16 cellular contexts compared by ENCODE assay signal in the genomic region with DNA sequence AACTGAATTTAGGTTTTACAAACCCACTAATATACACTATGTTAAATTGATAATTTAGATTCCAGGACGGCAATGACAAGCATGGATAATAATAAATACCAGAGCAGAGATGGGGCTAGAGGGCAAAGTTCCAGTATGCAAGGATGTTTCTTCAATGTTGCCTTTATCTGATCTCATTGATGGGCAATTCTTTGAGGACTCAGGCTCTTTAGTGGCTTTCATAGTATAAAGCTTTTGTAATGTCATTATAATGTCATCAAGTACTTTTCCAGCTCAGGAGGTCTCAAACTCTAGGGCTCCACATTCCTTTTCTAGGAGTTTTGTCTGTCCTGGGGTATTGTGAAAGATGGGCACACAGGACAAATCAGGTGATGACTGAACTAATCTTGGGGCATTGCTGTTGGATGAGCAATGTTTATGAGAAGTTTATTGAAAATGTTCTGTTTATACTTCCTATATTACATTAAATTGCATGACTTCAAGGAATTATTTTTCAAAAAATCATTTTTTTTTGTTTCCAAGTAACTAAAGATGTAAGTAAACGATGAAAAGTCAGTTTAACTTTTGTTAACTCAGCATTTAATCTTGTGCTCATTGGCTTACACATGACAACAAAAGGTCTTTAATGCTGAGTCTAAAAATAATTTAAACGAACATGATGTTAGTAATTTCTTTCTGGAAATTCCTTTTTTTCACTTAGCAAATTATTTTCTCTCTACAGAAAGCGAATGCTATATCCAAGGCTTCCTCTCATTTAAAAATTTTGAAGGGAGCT.
DNase-seq lines count a peak whose midpoint lies in the region; ATAC-seq, FAIRE-seq and TF ChIP-seq lines count a peak whose summit lies in the region.
"Had no signal": no experiment of that assay in that cellular context is flagged by ENCODE, and none has a peak within 500 bp of the region (broad histone marks: within the 10 kb centered on the region; RNA-seq: fewer than 3 reads in every experiment).

No MANE protein-coding gene starts in this region.

- no peak overlapping the region for H3K4me3 ChIP-seq in A549
- no peak overlapping the region for H3K4me3 ChIP-seq in GM23338
- no peak overlapping the region for H3K4me3 ChIP-seq in NT2/D1 (ENCODE audit: insufficient read length, low read depth)
- no peak overlapping the region for H3K4me3 ChIP-seq in H1 (ENCODE audit: extremely low read depth in 1 of 4, insufficient read depth in 2 of 4, low read depth in 3 of 4, low read length in 4 of 4)

- H2BK15ac ChIP-seq in H1 (ENCODE audit: low read length): no peak overlapping the region

- H3K9me3 Mint-ChIP-seq in GM23338: no peaks in the 10 kb centered on the region
- H3K9me3 Mint-ChIP-seq: H9, IgD-negative memory B cell had no signal

- H3K27ac ChIP-seq in A549 (no peak overlapping the region), GM23338 (ENCODE audit: low read depth) (no peak overlapping the region), H1 (ENCODE audit: low read depth, low read length) (no peak overlapping the region)
- H3K27ac ChIP-seq: C4-2B, HL-60, KMS-11 had no signal

- no peak overlapping the region for H2BK20ac ChIP-seq in H1 (ENCODE audit: low read length)

- no peaks in the 10 kb centered on the region for H3K23me2 ChIP-seq in H1 (ENCODE audit: low read depth, low read length)

- no peaks in the 10 kb centered on the region for H3K27me3 Mint-ChIP-seq in GM23338 (ENCODE audit: insufficient read depth, low read depth, poor library complexity)

- H3K27me3 ChIP-seq in GM23338 (ENCODE audit: insufficient read depth) (no peaks in the 10 kb centered on the region), NT2/D1 (ENCODE audit: insufficient read depth, insufficient read length) (no peaks in the 10 kb centered on the region), H1 (replicated peaks in 1 of 4; ENCODE audit: control insufficient read depth in 3 of 4, extremely low read depth in 1 of 4, insufficient read depth in 3 of 4, low read length in 3 of 4) (no peaks in the 10 kb centered on the region)
- H3K27me3 ChIP-seq: BE2C had no signal

- H3K36me3 ChIP-seq in GM23338 (ENCODE audit: insufficient read depth): no peaks in the 10 kb centered on the region
- H3K36me3 ChIP-seq in NT2/D1 (ENCODE audit: insufficient read depth, insufficient read length, low read length): no peaks in the 10 kb centered on the region
- H3K36me3 ChIP-seq in H1 (ENCODE audit: control insufficient read depth in 2 of 4, insufficient read depth in 4 of 4, low read length in 3 of 4): no peaks in the 10 kb centered on the region
- H3K36me3 ChIP-seq: BE2C had no signal

- no peak overlapping the region for H2BK120ac ChIP-seq in H1 (replicated peaks; ENCODE audit: low read depth, low read length)

- no peaks in the 10 kb centered on the region for H3K79me1 ChIP-seq in H1 (ENCODE audit: low read depth, low read length)

- H3K14ac ChIP-seq in H1 (ENCODE audit: insufficient read length): no peak overlapping the region

- H3F3A ChIP-seq in GM23338 (replicated peaks; ENCODE audit: low read depth): no peaks in the 10 kb centered on the region

- DNase-seq in A549 (ENCODE audit: low read depth in 1 of 2, low spot score in 1 of 2) (no peak), GM23338 (ENCODE audit: low spot score) (peak; percentile 28), NT2/D1 (ENCODE audit: low read depth, low spot score) (peak; percentile 33), H1 (ENCODE audit: low read depth in 1 of 2, low spot score in 2 of 2) (no peak), NCI-H2171 (lab: John Stamatoyannopoulos, UW) (no peak), AG08395 (ENCODE audit: low spot score) (no peak)
- DNase-seq: BE2C; CD4-positive, alpha-beta memory T cell; DMS79; GDM1; H9 had no signal

- FAIRE-seq in A549 (lab: Jason Lieb, UNC) (no peak), H1 (lab: Jason Lieb, UNC) (no peak)

- no peak for TF ChIP-seq RAD21 in A549 (conservative IDR thresholded peaks at IDR 0.05 in 1 of 2, IDR thresholded peaks at IDR 0.05 in 1 of 2)
- TF ChIP-seq RAD21 in H1 (IDR thresholded peaks at IDR 0.05 in 1 of 2, conservative IDR thresholded peaks at IDR 0.05 in 1 of 2; ENCODE audit: low read depth in 2 of 2, low read length in 2 of 2): no peak

- no peaks in the 10 kb centered on the region for H3K36me3 Mint-ChIP-seq in GM23338 (ENCODE audit: low read depth)
- H3K36me3 Mint-ChIP-seq: CD4-positive, alpha-beta memory T cell; IgD-negative memory B cell had no signal

- POLR2A ChIA-PET in A549 (lab: Yijun Ruan, JAX): no interaction called here
- POLR2A ChIA-PET in H1 (lab: Charles Lee; ENCODE audit: partially characterized antibody): no interaction called here

- no peaks in the 10 kb centered on the region for H4K20me1 ChIP-seq in GM23338 (replicated peaks; ENCODE audit: insufficient read depth)
- no peaks in the 10 kb centered on the region for H4K20me1 ChIP-seq in H1 (replicated peaks in 1 of 2; ENCODE audit: control insufficient read depth in 1 of 2, insufficient read depth in 2 of 2, low read length in 2 of 2)

- no peak overlapping the region for H3K23ac ChIP-seq in H1 (ENCODE audit: insufficient read length)

- no peak overlapping the region for H3K4me2 ChIP-seq in A549
- no peak overlapping the region; the same call in 1 of the 2 replicates for H3K4me2 ChIP-seq in GM23338
- H3K4me2 ChIP-seq in H1 (ENCODE audit: insufficient read depth in 1 of 2, low read depth in 2 of 2, low read length in 2 of 2): no peak overlapping the region
- H3K4me2 ChIP-seq: KMS-11 had no signal

- H3K79me2 ChIP-seq in GM23338 (replicated peaks; ENCODE audit: insufficient read depth) (no peaks in the 10 kb centered on the region), H1 (ENCODE audit: control insufficient read depth in 1 of 2, insufficient read depth in 2 of 2, low read length in 2 of 2) (no peaks in the 10 kb centered on the region)

- H3K4me1 ChIP-seq in A549 (no peaks in the 10 kb centered on the region), GM23338 (ENCODE audit: insufficient read depth) (peaks cover 20% of the 10 kb centered on the region), NT2/D1 (ENCODE audit: insufficient read depth, insufficient read length) (no peaks in the 10 kb centered on the region), H1 (replicated peaks in 1 of 4; ENCODE audit: control insufficient read depth in 3 of 4, insufficient read depth in 4 of 4, low read length in 3 of 4) (peaks cover 0 to 6% (median 0%) of the 10 kb centered on the region in 4 experiments; a peak in 1 of 7 replicates)
- H3K4me1 ChIP-seq: BE2C had no signal

- no peak for TF ChIP-seq POLR2A in A549 (IDR thresholded peaks at IDR 0.05; ENCODE audit: low read length)
- no peak for TF ChIP-seq POLR2A in H1 (IDR thresholded peaks at IDR 0.05; ENCODE audit: control extremely low read depth in 1 of 2, low read depth in 2 of 2, low read length in 2 of 2)

- no peak overlapping the region for H2AFZ ChIP-seq in GM23338
- H2AFZ ChIP-seq in H1 (ENCODE audit: low read length): no peak overlapping the region

- no peak overlapping the region for H2BK12ac ChIP-seq in H1 (ENCODE audit: low read depth, low read length)

- no peak for ATAC-seq in A549
- ATAC-seq in GM23338: no peak
- ATAC-seq in HG02763 (IDR thresholded peaks at IDR 0.05; ENCODE audit: unreplicated experiment): no peak

- TF ChIP-seq CTCF in A549 (IDR thresholded peaks at IDR 0.05): no peak
- TF ChIP-seq CTCF in GM23338 (conservative IDR thresholded peaks at IDR 0.05; ENCODE audit: low read depth in 2 of 2): no peak
- no peak for TF ChIP-seq CTCF in H1 (IDR thresholded peaks at IDR 0.05; ENCODE audit: control extremely low read depth in 1 of 3, insufficient read depth in 1 of 3, low read depth in 1 of 3, low read length in 3 of 3)

- no peak overlapping the region for H3K4ac ChIP-seq in H1 (replicated peaks; ENCODE audit: insufficient read length, low read depth, low read length)

- H2AK5ac ChIP-seq in H1 (ENCODE audit: low read depth, low read length): no peak overlapping the region

- no peak overlapping the region for H4K5ac ChIP-seq in H1 (ENCODE audit: insufficient read length, low read depth, low read length)

- H3K9me3 ChIP-seq in A549: no peaks in the 10 kb centered on the region
- no peaks in the 10 kb centered on the region for H3K9me3 ChIP-seq in NT2/D1 (ENCODE audit: insufficient read depth, low read length)
- no peaks in the 10 kb centered on the region for H3K9me3 ChIP-seq in H1 (ENCODE audit: insufficient read depth in 2 of 2, low read depth in 1 of 2, low read length in 1 of 2)
- H3K9me3 ChIP-seq: BE2C had no signal

- no peak overlapping the region for H3K4me3 Mint-ChIP-seq in GM23338
- H3K4me3 Mint-ChIP-seq: CD4-positive, alpha-beta memory T cell; H9; IgD-negative memory B cell had no signal

- H3K56ac ChIP-seq in H1 (replicated peaks; ENCODE audit: insufficient read length, low read depth, low read length): no peak overlapping the region

- H3K18ac ChIP-seq in H1 (ENCODE audit: extremely low read depth, low read length): no peak overlapping the region

- CTCF ChIA-PET in A549 (lab: Yijun Ruan, JAX) (interaction anchor here (0.6 to 3.2 kb wide), 3 partner anchors 10 to 258 kb away, joined by 3 to 8 read pairs (median 4); no protein-coding TSS in a partner anchor), H1 (lab: Charles Lee; ENCODE audit: partially characterized antibody) (interaction anchor here (1.2 to 3.8 kb wide), 5 partner anchors 8 to 258 kb away, joined by 3 to 30 read pairs (median 5); no protein-coding TSS in a partner anchor)

- TF ChIP-seq EP300 in A549 (IDR thresholded peaks at IDR 0.05): no peak
- no peak for TF ChIP-seq EP300 in H1 (IDR thresholded peaks at IDR 0.05; ENCODE audit: borderline replicate concordance in 1 of 2, low read depth in 2 of 2, low read length in 2 of 2)

- no peak overlapping the region for H2BK5ac ChIP-seq in H1 (ENCODE audit: low read depth, low read length)

- H3K9ac ChIP-seq in NT2/D1 (ENCODE audit: insufficient read length, low read depth) (no peak overlapping the region), H1 (replicated peaks in 1 of 4; ENCODE audit: extremely low read depth in 1 of 4, low read depth in 3 of 4, low read length in 3 of 4) (no peak overlapping the region)
- H3K9ac ChIP-seq: KMS-11 had no signal

- H4K8ac ChIP-seq in H1 (ENCODE audit: extremely low read depth, insufficient read depth, low read length): no peak overlapping the region

- no peak overlapping the region for H4K91ac ChIP-seq in H1 (replicated peaks; ENCODE audit: insufficient read length, low read length)

- no peak overlapping the region for H3K27ac Mint-ChIP-seq in GM23338
- H3K27ac Mint-ChIP-seq: CD4-positive, alpha-beta memory T cell; H9; IgD-negative memory B cell had no signal

- no peaks in the 10 kb centered on the region for H3K9me2 ChIP-seq in GM23338 (ENCODE audit: insufficient read depth)

- WGBS in A549 (ENCODE audit: missing lambda C conversion rate): 3% methylated on average over 4 of the region's 4 CpGs
- 84% methylated on average over 4 of the region's 4 CpGs; no CpG with 5 or more reads in 1 of the 2 experiments for WGBS in H1 (ENCODE audit: extremely low coverage in 1 of 2, insufficient coverage in 1 of 2, insufficient read length in 1 of 2, insufficient replicate concordance in 2 of 2, low coverage in 1 of 2, low lambda C conversion rate in 2 of 2, missing lambda C conversion rate in 1 of 2), 2 experiments

- H3K4me1 Mint-ChIP-seq in GM23338: peaks cover 20% of the 10 kb centered on the region
- H3K4me1 Mint-ChIP-seq: IgD-negative memory B cell had no signal

TF ChIP-seq in GM23338, 12 proteins besides CTCF, POLR2A, EP300 and RAD21 (continues in another document):
- no peak for TF ChIP-seq EZH2 (IDR thresholded peaks at IDR 0.05; ENCODE audit: low read depth, unreplicated experiment)

Comparison
In these comparisons a context has a peak if more than half of its experiments do, and no peak if none do; other contexts are left out.
1. DNase-seq: peak in GM23338 (single experiment) and NT2/D1 (single experiment); none in A549 (0 of 2), H1 (0 of 2), NCI-H2171 (single experiment) and AG08395 (single experiment).